In genomic region chr7:23654508-23654907, GRCh38 we compare ENCODE assay signal across 9 cellular contexts. TPM values are rescaled to one million over a fixed set of nuclear protein-coding genes. Genes with fewer than 3 reads are reported as not detected.
A peak's percentile ranks its signal among the peaks of the same experiment; 100 is the strongest.
DNase-seq lines count a peak whose midpoint lies in the region; ATAC-seq, FAIRE-seq and TF ChIP-seq lines count a peak whose summit lies in the region.
"Had no signal": no experiment of that assay in that cellular context is flagged by ENCODE, and none has a peak within 500 bp of the region (broad histone marks: within the 10 kb centered on the region; RNA-seq: fewer than 3 reads in every experiment).

No MANE protein-coding gene starts in this region.

- no peak for TF ChIP-seq POLR2A in gastrocnemius medialis (IDR thresholded peaks at IDR 0.05)

- H3K9me3 ChIP-seq in gastrocnemius medialis: no peaks in the 10 kb centered on the region

- no peaks in the 10 kb centered on the region for H3K27me3 ChIP-seq in gastrocnemius medialis

- DNase-seq in HFF-Myc (ENCODE audit: extremely low read depth, low read depth) (peak; percentile 14), left colon (peak in 1 of 2 donors; percentile 45), NCI-H2171 treated with DMSO at 0.1 percent for 48 hours (lab: John Stamatoyannopoulos, UW) (no peak), HTR-8/SVneo (ENCODE audit: insufficient read length, low spot score) (no peak), gastrocnemius medialis (no peak)
- DNase-seq: NCI-H2227 treated with DMSO at 0.1 percent for 48 hours had no signal

- H3K4me3 ChIP-seq in HFF-Myc (replicated peaks; ENCODE audit: low read depth, low read length) (no peak overlapping the region), WI38 (ENCODE audit: low read depth, low read length) (no peak overlapping the region), gastrocnemius medialis (no peak overlapping the region)

- H3K4me1 ChIP-seq in gastrocnemius medialis: no peaks in the 10 kb centered on the region

- TF ChIP-seq CTCF in C4-2B (conservative IDR thresholded peaks at IDR 0.05) (peak; percentile 69), HFF-Myc (IDR thresholded peaks at IDR 0.05; ENCODE audit: low read depth, low read length, missing control alignments) (peak; percentile 64), WI38 (IDR thresholded peaks at IDR 0.05; ENCODE audit: low read depth, low read length) (0 out of 2 replicates have a peak, but pooled peaks have one; percentile 19), gastrocnemius medialis (IDR thresholded peaks at IDR 0.05 in 4 of 5, conservative IDR thresholded peaks at IDR 0.05 in 1 of 5) (peak in 1 of 5 experiments; percentile 8)

- intact Hi-C loops in left colon (cut with DNase I, micrococcal nuclease): no loop called here
- intact Hi-C loops in gastrocnemius medialis (cut with DNase I; ENCODE audit: low total_unique reads): no loop called here

- ATAC-seq in left colon: peak; percentile 56
- ATAC-seq in HG02763 (IDR thresholded peaks at IDR 0.05; ENCODE audit: unreplicated experiment): no peak
- ATAC-seq in gastrocnemius medialis: no peak

- in situ Hi-C loops in gastrocnemius medialis (cut with MboI; ENCODE audit: low sequenced_read_pairs in 4 of 4): no loop called here

- no peaks in the 10 kb centered on the region for H3K36me3 ChIP-seq in gastrocnemius medialis

- no peak overlapping the region for H3K27ac ChIP-seq in C4-2B
- no peak overlapping the region for H3K27ac ChIP-seq in gastrocnemius medialis

- no peak for FAIRE-seq in HTR-8/SVneo (lab: Jason Lieb, UNC)

RNA-seq across cellular contexts. Expression of gene FAM221A, which starts 25.5 kb away (rescaled TPM):
- 10 to 100 TPM; 11.4 to 13.5 TPM for total RNA-seq in left colon
- total RNA-seq in gastrocnemius medialis: 1 to 10 TPM; 2.2 to 3.8 (median 2.5) TPM

RNA-seq across cellular contexts. Expression of gene STK31, which starts 55.5 kb away (rescaled TPM):
- total RNA-seq in left colon (1 to 10 TPM in 1 of 2 donors, under 1 TPM in 1; 0.64 to 1.1 TPM), gastrocnemius medialis (under 1 TPM in 1 of 4 donors, not detected in 3; 0.10 TPM)

RNA-seq across cellular contexts. Expression of gene CCDC126, which starts 57.3 kb away (rescaled TPM):
- total RNA-seq in left colon (10 to 100 TPM in 1 of 2 donors, 1 to 10 TPM in 1; 7.8 to 12.2 TPM), gastrocnemius medialis (10 to 100 TPM; 12.0 to 23.1 (median 20.2) TPM)
